In the genomic region with DNA sequence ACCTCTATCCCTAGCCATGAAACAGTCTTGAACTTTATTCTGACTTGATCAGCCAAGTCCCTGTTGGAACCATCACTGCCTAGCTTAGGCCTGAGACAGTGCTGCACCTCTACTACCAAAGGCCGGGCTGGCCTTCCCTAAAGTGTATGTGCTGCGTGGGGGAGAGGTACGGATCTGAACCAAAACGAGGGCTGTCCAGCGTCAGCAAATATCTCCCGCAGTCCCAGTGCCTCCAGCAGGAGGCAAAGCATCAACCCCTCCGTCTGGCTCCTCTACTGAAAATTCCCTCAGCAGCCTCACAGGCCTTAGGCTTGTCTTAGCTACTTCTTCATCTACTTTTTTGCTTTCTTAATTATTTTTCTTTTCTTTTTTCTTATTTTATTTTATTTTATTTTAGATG, we compare ENCODE assay signal across 17 cellular contexts. TPM values are rescaled to one million over a fixed set of nuclear protein-coding genes. Genes with fewer than 3 reads are reported as not detected.
DNase-seq lines count a peak whose midpoint lies in the region; ATAC-seq and TF ChIP-seq lines count a peak whose summit lies in the region.
"Had no signal": no experiment of that assay in that cellular context is flagged by ENCODE, and none has a peak within 500 bp of the region (broad histone marks: within the 10 kb centered on the region; RNA-seq: fewer than 3 reads in every experiment).

No MANE protein-coding gene starts in this region.

- H3K36me3 ChIP-seq in SK-N-SH (replicated peaks in 1 of 2; ENCODE audit: control insufficient read depth in 1 of 2, insufficient read depth in 2 of 2, low read length in 1 of 2), result no peaks in the 10 kb centered on the region
- H3K36me3 ChIP-seq in WERI-Rb-1, result no peaks in the 10 kb centered on the region
- H3K36me3 ChIP-seq in upper lobe of right lung, result no peaks in the 10 kb centered on the region
- H3K36me3 ChIP-seq: HAP-1, SJSA1 had no signal

- TF ChIP-seq EP300 in SK-N-SH (IDR thresholded peaks at IDR 0.05; ENCODE audit: borderline replicate concordance in 1 of 2, low read depth in 1 of 2, low read length in 1 of 2), result no peak

- TF ChIP-seq RAD21 in SK-N-SH (IDR thresholded peaks at IDR 0.05; ENCODE audit: low read length), result no peak

- ATAC-seq in SK-N-SH treated with all-trans-retinoic acid at 6 μM for 48 hours (0 out of 3 replicates have a peak, but pooled peaks have one; percentile 30), upper lobe of right lung (no peak), HG03354 (IDR thresholded peaks at IDR 0.05; ENCODE audit: poor library complexity, severe bottlenecking, unreplicated experiment) (no peak)

- H3K9ac ChIP-seq in SK-N-SH, result no peak overlapping the region

- no peak overlapping the region for H3K4me2 ChIP-seq in SK-N-SH

- no peaks in the 10 kb centered on the region for H3F3A ChIP-seq in SK-N-SH (replicated peaks; ENCODE audit: insufficient read depth)

- TF ChIP-seq CTCF in SK-N-SH (IDR thresholded peaks at IDR 0.05) (no peak), WERI-Rb-1 (IDR thresholded peaks at IDR 0.05; ENCODE audit: low read depth, low read length) (peak; percentile 39), upper lobe of right lung (IDR thresholded peaks at IDR 0.05) (no peak)

- H2AFZ ChIP-seq in SK-N-SH (ENCODE audit: low read depth), result no peak overlapping the region

- DNase-seq in SK-N-SH, result no peak
- DNase-seq in WERI-Rb-1, result no peak
- peak; percentile 60 for DNase-seq in islet precursor cell
- DNase-seq in upper lobe of right lung, result peak; percentile 26
- DNase-seq in stimulated activated CD4-positive, alpha-beta T cell treated with anti-CD3 and anti-CD28 coated beads, Interleukin-1b, Interleukin-23, amount 100 ng/mL, for 48 hours, result no peak
- no peak for DNase-seq in COLO829 (ENCODE audit: low spot score)
- DNase-seq: Caco-2, NCI-H1436, NCI-H2081, NCI-H510A treated with DMSO at 0.1 percent for 48 hours, OCI-M1 had no signal

- H3K4me1 ChIP-seq in SK-N-SH (ENCODE audit: control insufficient read depth in 1 of 2, insufficient read depth in 2 of 2, low read depth in 1 of 2, low read length in 1 of 2) (no peaks in the 10 kb centered on the region), upper lobe of right lung (no peaks in the 10 kb centered on the region)
- H3K4me1 ChIP-seq: Caco-2, HAP-1, SJSA1 had no signal

- H3K27ac ChIP-seq in SK-N-SH (ENCODE audit: low read depth in 2 of 2, low read length in 1 of 2), result no peak overlapping the region
- H3K27ac ChIP-seq in WERI-Rb-1, result no peak overlapping the region
- no peak overlapping the region for H3K27ac ChIP-seq in upper lobe of right lung
- H3K27ac ChIP-seq: 22Rv1, RWPE1, SJSA1 had no signal

- WGBS in SK-N-SH (ENCODE audit: low lambda C conversion rate), result 85% methylated on average over 7 of the region's 7 CpGs

- no peaks in the 10 kb centered on the region for H3K9me2 ChIP-seq in SK-N-SH

- H3K27me3 ChIP-seq in SK-N-SH (ENCODE audit: insufficient read depth), result no peaks in the 10 kb centered on the region
- H3K27me3 ChIP-seq in WERI-Rb-1 (ENCODE audit: insufficient read depth, low read depth, severe bottlenecking), result no peaks in the 10 kb centered on the region
- no peaks in the 10 kb centered on the region for H3K27me3 ChIP-seq in upper lobe of right lung
- H3K27me3 ChIP-seq: SJSA1 had no signal

- H3K79me2 ChIP-seq in SK-N-SH (ENCODE audit: insufficient read depth), result no peaks in the 10 kb centered on the region

- no peaks in the 10 kb centered on the region for H4K20me1 ChIP-seq in SK-N-SH (ENCODE audit: insufficient read depth)

- H3K9me3 ChIP-seq in SK-N-SH, result no peaks in the 10 kb centered on the region
- H3K9me3 ChIP-seq in WERI-Rb-1 (ENCODE audit: severe bottlenecking), result peaks cover 2% of the 10 kb centered on the region
- no peaks in the 10 kb centered on the region for H3K9me3 ChIP-seq in upper lobe of right lung
- H3K9me3 ChIP-seq: Caco-2, HAP-1, SJSA1 had no signal

- H3K4me3 ChIP-seq in SK-N-SH (ENCODE audit: low read depth in 2 of 2, low read length in 1 of 2) (no peak overlapping the region), WERI-Rb-1 (ENCODE audit: low read depth, low read length) (no peak overlapping the region), upper lobe of right lung (no peak overlapping the region)
- H3K4me3 ChIP-seq: HAP-1, SJSA1 had no signal

- POLR2A ChIA-PET in SK-N-SH (lab: Yijun Ruan, JAX), result no interaction called here

- CTCF ChIA-PET in SK-N-SH (lab: Yijun Ruan, JAX), result interaction anchor here (1.0 to 1.2 kb wide), 2 partner anchors 25 to 252 kb away, joined by 3 read pairs; no protein-coding TSS in a partner anchor

- intact Hi-C loops in upper lobe of right lung (cut with DNase I), result no loop called here

TF ChIP-seq in SK-N-SH treated with all-trans-retinoic acid at 6 μM for 48 hours, 23 proteins besides CTCF, POLR2A, EP300 and RAD21:
- TF ChIP-seq CSDC2 (CRISPR knock-in tag; IDR thresholded peaks at IDR 0.05) (no peak), ZNF565 (CRISPR knock-in tag; conservative IDR thresholded peaks at IDR 0.05; ENCODE audit: low read depth) (no peak), ZFP30 (CRISPR knock-in tag; IDR thresholded peaks at IDR 0.05) (no peak), ZFP3 (CRISPR knock-in tag; IDR thresholded peaks at IDR 0.05) (no peak), OSR1 (CRISPR knock-in tag; IDR thresholded peaks at IDR 0.05) (no peak)
- TF ChIP-seq, protein P1, sequence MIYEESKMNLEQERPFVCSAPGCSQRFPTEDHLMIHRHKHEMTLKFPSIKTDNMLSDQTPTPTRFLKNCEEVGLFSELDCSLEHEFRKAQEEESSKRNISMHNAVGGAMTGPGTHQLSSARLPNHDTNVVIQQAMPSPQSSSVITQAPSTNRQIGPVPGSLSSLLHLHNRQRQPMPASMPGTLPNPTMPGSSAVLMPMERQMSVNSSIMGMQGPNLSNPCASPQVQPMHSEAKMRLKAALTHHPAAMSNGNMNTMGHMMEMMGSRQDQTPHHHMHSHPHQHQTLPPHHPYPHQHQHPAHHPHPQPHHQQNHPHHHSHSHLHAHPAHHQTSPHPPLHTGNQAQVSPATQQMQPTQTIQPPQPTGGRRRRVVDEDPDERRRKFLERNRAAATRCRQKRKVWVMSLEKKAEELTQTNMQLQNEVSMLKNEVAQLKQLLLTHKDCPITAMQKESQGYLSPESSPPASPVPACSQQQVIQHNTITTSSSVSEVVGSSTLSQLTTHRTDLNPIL (CRISPR knock-in tag; IDR thresholded peaks at IDR 0.05; ENCODE audit: low read depth), result no peak
TF ChIP-seq in SK-N-SH treated with all-trans-retinoic acid at 6 μM for 48 hours: peak in this region for 0.

TF ChIP-seq in SK-N-SH, 30 proteins besides CTCF, POLR2A, EP300 and RAD21 (continues in another document):
- no peak for TF ChIP-seq MXI1 (IDR thresholded peaks at IDR 0.05; ENCODE audit: low read depth, low read length)
- TF ChIP-seq, protein P2, sequence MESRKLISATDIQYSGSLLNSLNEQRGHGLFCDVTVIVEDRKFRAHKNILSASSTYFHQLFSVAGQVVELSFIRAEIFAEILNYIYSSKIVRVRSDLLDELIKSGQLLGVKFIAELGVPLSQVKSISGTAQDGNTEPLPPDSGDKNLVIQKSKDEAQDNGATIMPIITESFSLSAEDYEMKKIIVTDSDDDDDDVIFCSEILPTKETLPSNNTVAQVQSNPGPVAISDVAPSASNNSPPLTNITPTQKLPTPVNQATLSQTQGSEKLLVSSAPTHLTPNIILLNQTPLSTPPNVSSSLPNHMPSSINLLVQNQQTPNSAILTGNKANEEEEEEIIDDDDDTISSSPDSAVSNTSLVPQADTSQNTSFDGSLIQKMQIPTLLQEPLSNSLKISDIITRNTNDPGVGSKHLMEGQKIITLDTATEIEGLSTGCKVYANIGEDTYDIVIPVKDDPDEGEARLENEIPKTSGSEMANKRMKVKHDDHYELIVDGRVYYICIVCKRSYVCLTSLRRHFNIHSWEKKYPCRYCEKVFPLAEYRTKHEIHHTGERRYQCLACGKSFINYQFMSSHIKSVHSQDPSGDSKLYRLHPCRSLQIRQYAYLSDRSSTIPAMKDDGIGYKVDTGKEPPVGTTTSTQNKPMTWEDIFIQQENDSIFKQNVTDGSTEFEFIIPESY (IDR thresholded peaks at IDR 0.05; ENCODE audit: borderline replicate concordance, low read depth), result no peak
- TF ChIP-seq, protein P3, sequence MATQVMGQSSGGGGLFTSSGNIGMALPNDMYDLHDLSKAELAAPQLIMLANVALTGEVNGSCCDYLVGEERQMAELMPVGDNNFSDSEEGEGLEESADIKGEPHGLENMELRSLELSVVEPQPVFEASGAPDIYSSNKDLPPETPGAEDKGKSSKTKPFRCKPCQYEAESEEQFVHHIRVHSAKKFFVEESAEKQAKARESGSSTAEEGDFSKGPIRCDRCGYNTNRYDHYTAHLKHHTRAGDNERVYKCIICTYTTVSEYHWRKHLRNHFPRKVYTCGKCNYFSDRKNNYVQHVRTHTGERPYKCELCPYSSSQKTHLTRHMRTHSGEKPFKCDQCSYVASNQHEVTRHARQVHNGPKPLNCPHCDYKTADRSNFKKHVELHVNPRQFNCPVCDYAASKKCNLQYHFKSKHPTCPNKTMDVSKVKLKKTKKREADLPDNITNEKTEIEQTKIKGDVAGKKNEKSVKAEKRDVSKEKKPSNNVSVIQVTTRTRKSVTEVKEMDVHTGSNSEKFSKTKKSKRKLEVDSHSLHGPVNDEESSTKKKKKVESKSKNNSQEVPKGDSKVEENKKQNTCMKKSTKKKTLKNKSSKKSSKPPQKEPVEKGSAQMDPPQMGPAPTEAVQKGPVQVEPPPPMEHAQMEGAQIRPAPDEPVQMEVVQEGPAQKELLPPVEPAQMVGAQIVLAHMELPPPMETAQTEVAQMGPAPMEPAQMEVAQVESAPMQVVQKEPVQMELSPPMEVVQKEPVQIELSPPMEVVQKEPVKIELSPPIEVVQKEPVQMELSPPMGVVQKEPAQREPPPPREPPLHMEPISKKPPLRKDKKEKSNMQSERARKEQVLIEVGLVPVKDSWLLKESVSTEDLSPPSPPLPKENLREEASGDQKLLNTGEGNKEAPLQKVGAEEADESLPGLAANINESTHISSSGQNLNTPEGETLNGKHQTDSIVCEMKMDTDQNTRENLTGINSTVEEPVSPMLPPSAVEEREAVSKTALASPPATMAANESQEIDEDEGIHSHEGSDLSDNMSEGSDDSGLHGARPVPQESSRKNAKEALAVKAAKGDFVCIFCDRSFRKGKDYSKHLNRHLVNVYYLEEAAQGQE (IDR thresholded peaks at IDR 0.05; ENCODE audit: low read depth, low read length), result no peak
- no peak for TF ChIP-seq TAF1 (IDR thresholded peaks at IDR 0.05; ENCODE audit: borderline replicate concordance, low read depth, low read length)
- TF ChIP-seq TCF12 (IDR thresholded peaks at IDR 0.05), result no peak
- TF ChIP-seq, protein P4, sequence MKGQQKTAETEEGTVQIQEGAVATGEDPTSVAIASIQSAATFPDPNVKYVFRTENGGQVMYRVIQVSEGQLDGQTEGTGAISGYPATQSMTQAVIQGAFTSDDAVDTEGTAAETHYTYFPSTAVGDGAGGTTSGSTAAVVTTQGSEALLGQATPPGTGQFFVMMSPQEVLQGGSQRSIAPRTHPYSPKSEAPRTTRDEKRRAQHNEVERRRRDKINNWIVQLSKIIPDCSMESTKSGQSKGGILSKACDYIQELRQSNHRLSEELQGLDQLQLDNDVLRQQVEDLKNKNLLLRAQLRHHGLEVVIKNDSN (IDR thresholded peaks at IDR 0.05; ENCODE audit: borderline replicate concordance, low read depth), result no peak

RNA-seq across cellular contexts. Expression of a gene that starts 33.3 kb away (rescaled TPM):
- 2.6 TPM in 2 replicates for polyA plus RNA-seq in SK-N-SH (2012; rRNA removed)
- polyA plus RNA-seq in SK-N-SH (2012; cell fraction: cytosol; rRNA removed), result 3.2 and 3.6 TPM in 2 replicates
- polyA plus RNA-seq in SK-N-SH (2012; cell fraction: nucleus; rRNA removed), result 6.7 TPM in 2 replicates
- 3.4 TPM for total RNA-seq in upper lobe of right lung

Comparison
In these comparisons a context has a peak if more than half of its experiments do, and no peak if none do; other contexts are left out.
1. DNase-seq: peak in islet precursor cell (single experiment) and upper lobe of right lung (single experiment); none in SK-N-SH (single experiment), WERI-Rb-1 (single experiment), stimulated activated CD4-positive, alpha-beta T cell treated with anti-CD3 and anti-CD28 coated beads, Interleukin-1b, Interleukin-23, amount 100 ng/mL, for 48 hours (single experiment) and COLO829 (single experiment).